Comparison of ENCODE assay signal across 9 cellular contexts in genomic region chr11:110434952-110435779, GRCh38. TPM values are rescaled to one million over a fixed set of nuclear protein-coding genes. Genes with fewer than 3 reads are reported as not detected.
DNase-seq lines count a peak whose midpoint lies in the region; ATAC-seq and TF ChIP-seq lines count a peak whose summit lies in the region.
"Had no signal": no experiment of that assay in that cellular context is flagged by ENCODE, and none has a peak within 500 bp of the region (broad histone marks: within the 10 kb centered on the region; RNA-seq: fewer than 3 reads in every experiment).

No MANE protein-coding gene starts in this region.

- H3K4me1 ChIP-seq in BLaER1 (peaks cover 49% of the 10 kb centered on the region), gastroesophageal sphincter (peaks cover 0 to 64% (median 7%) of the 10 kb centered on the region in 3 donors)

- H3K9ac ChIP-seq in BLaER1 = no peak overlapping the region

- TF ChIP-seq EP300 in gastroesophageal sphincter (IDR thresholded peaks at IDR 0.05) = no peak

- TF ChIP-seq POLR2A in gastroesophageal sphincter (IDR thresholded peaks at IDR 0.05) = no peak

- no peaks in the 10 kb centered on the region for H3K27me3 ChIP-seq in BLaER1
- H3K27me3 ChIP-seq in gastroesophageal sphincter = no peaks in the 10 kb centered on the region

- 85 to 92% methylated on average over 3 to 7 of the region's 8 CpGs for WGBS in gastroesophageal sphincter (ENCODE audit: low coverage in 1 of 2), 2 donors

- peaks cover 66% of the 10 kb centered on the region for H4K20me1 ChIP-seq in BLaER1

- H3K27ac ChIP-seq in BLaER1 (no peak overlapping the region), gastroesophageal sphincter (no peak overlapping the region)

- peak in 1 of 4 experiments; percentile 14 for TF ChIP-seq CTCF in gastroesophageal sphincter (IDR thresholded peaks at IDR 0.05)

- DNase-seq in NAMALWA (ENCODE audit: low spot score) (peak; percentile 17), NCI-H1436 treated with DMSO at 0.1 percent for 48 hours (lab: John Stamatoyannopoulos, UW) (no peak), Kasumi-1 (lab: John Stamatoyannopoulos, UW) (no peak), activated gamma-delta T cell (lab: John Stamatoyannopoulos, UW) (no peak)
- DNase-seq: left cardiac atrium had no signal

- H3K9me3 ChIP-seq in BLaER1 (peaks cover 27% of the 10 kb centered on the region), gastroesophageal sphincter (no peaks in the 10 kb centered on the region)

- H3K4me3 ChIP-seq in BLaER1 = no peak overlapping the region
- H3K4me3 ChIP-seq in gastroesophageal sphincter = no peak overlapping the region

- ATAC-seq in GM18909 (IDR thresholded peaks at IDR 0.05; ENCODE audit: poor library complexity, unreplicated experiment) (peak; percentile 34), esophagus mucosa (peak; percentile 28), gastroesophageal sphincter (no peak)

- peaks cover 37% of the 10 kb centered on the region for H3K36me3 ChIP-seq in BLaER1
- H3K36me3 ChIP-seq in gastroesophageal sphincter = peaks cover 0 to 25% of the 10 kb centered on the region in 2 donors

- H3K4me2 ChIP-seq in BLaER1 = 0 out of 2 replicates have a peak overlapping the region, but pooled peaks have one; percentile 1

RNA-seq across cellular contexts. Expression of gene FDX1, which starts 5.4 kb away (rescaled TPM):
- total RNA-seq in esophagus mucosa (9.7 TPM), gastroesophageal sphincter (10 to 100 TPM; 13.7 to 17.5 (median 14.7) TPM)
